Comparison of ENCODE assay signal across 8 cellular contexts in genomic region chr11:65427691-65428577, GRCh38. TPM values are rescaled to one million over a fixed set of nuclear protein-coding genes. Genes with fewer than 3 reads are reported as not detected.
DNase-seq lines count a peak whose midpoint lies in the region; ATAC-seq and TF ChIP-seq lines count a peak whose summit lies in the region.

No MANE protein-coding gene starts in this region.

- intact Hi-C loops in colonic mucosa (cut with DNase I), result no loop called here

- H3K4me3 ChIP-seq in colonic mucosa, result peak overlapping the region; percentile 72
- peak overlapping the region; percentile 93 for H3K4me3 ChIP-seq in mesodermal cell (ENCODE audit: extremely low read depth, insufficient read depth, low read length, poor library complexity, severe bottlenecking)

- H3K4me1 Mint-ChIP-seq in T-cell (peaks cover 67 to 97% (median 69%) of the 10 kb centered on the region in 3 donors), type B pancreatic cell (ENCODE audit: unreplicated experiment) (peaks cover 71% of the 10 kb centered on the region)

- peak overlapping the region; percentile 38 to 100 for H3K9ac ChIP-seq in colonic mucosa (ENCODE audit: low read depth in 2 of 2, low read length in 2 of 2)

- 79 to 89% methylated on average over 4 to 8 of the region's 11 CpGs for WGBS in mesodermal cell (ENCODE audit: insufficient coverage in 2 of 2), 2 experiments

- H3K4me1 ChIP-seq in colonic mucosa (peaks cover 5% of the 10 kb centered on the region), mesodermal cell (ENCODE audit: control insufficient read depth, insufficient read depth, low read length, poor library complexity, severe bottlenecking) (peaks cover 19% of the 10 kb centered on the region)

- peaks cover 50% of the 10 kb centered on the region for H3K36me3 Mint-ChIP-seq in T-cell
- H3K36me3 Mint-ChIP-seq in type B pancreatic cell, result peaks cover 34% of the 10 kb centered on the region

- CTCF ChIA-PET in T-cell (lab: Charles Lee), result no interaction called here

- no peak for ATAC-seq in T-cell (replicated peaks in 1 of 4)

- no peak for TF ChIP-seq CTCF in colonic mucosa (IDR thresholded peaks at IDR 0.05)
- no peak for TF ChIP-seq CTCF in type B pancreatic cell (conservative IDR thresholded peaks at IDR 0.05)

- no peaks in the 10 kb centered on the region for H3K27me3 Mint-ChIP-seq in T-cell
- H3K27me3 Mint-ChIP-seq in type B pancreatic cell, result peaks cover 33% of the 10 kb centered on the region

- H3K27me3 ChIP-seq in colonic mucosa, result no peaks in the 10 kb centered on the region

- H3K36me3 ChIP-seq in colonic mucosa, result no peaks in the 10 kb centered on the region
- peaks cover 83% of the 10 kb centered on the region for H3K36me3 ChIP-seq in mesodermal cell (ENCODE audit: control insufficient read depth, insufficient read depth, low read length)

- H3K27ac ChIP-seq in colonic mucosa (peak overlapping the region; percentile 100), mesodermal cell (ENCODE audit: low read depth, low read length, severe bottlenecking) (peak overlapping the region; percentile 19)

- H3K4me3 Mint-ChIP-seq in T-cell (peak overlapping the region; percentile 91 to 100 (median 98)), type B pancreatic cell (peak overlapping the region; percentile 88)

- POLR2A ChIA-PET in T-cell (lab: Charles Lee), result interaction anchor here in 1 of 2 donors (2.2 kb wide), 1 partner anchor 72 kb away, joined by 8 read pairs; the partner anchor contains the start of gene MALAT1

- DNase-seq in activated T-cell treated with anti-CD3 and anti-CD28 coated beads, Interleukin-2, amount 50 U/mL, for 1 hour, result peak; percentile 60
- DNase-seq in activated T-cell treated with anti-CD3 and anti-CD28 coated beads for 4 hours (no peak), T-cell (peak in 5 of 34 experiments; percentile 13 to 48 (median 29)), colonic mucosa (peak; percentile 62), type B pancreatic cell (ENCODE audit: extremely low spot score, unreplicated experiment) (peak; percentile 29), GOT3 (lab: John Stamatoyannopoulos, UW) (no peak), NCI-H524 (lab: John Stamatoyannopoulos, UW) (no peak)

- peak overlapping the region; percentile 98 to 99 for H3K27ac Mint-ChIP-seq in T-cell
- H3K27ac Mint-ChIP-seq in type B pancreatic cell, result peak overlapping the region; percentile 99

- H3K9me3 Mint-ChIP-seq in T-cell, result no peaks in the 10 kb centered on the region
- H3K9me3 Mint-ChIP-seq in type B pancreatic cell, result no peaks in the 10 kb centered on the region

- H3K9me3 ChIP-seq in colonic mucosa, result no peaks in the 10 kb centered on the region
- H3K9me3 ChIP-seq in mesodermal cell (ENCODE audit: control insufficient read depth, low read length), result no peaks in the 10 kb centered on the region

RNA-seq across cellular contexts. Expression of gene NEAT1, which starts 5.3 kb away (rescaled TPM):
- total RNA-seq in T-cell (1,000 to 10,000 TPM in 1 of 5 donors, 100 to 1,000 TPM in 4; 368 to 1,017 (median 906) TPM), colonic mucosa (100 to 1,000 TPM; 269 to 502 TPM), type B pancreatic cell (ENCODE audit: low replicate concordance) (229 and 395 TPM in 2 replicates)
- 32.4 TPM for polyA plus RNA-seq in mesodermal cell (2013, experiment 1 of 2)
- 28.8 TPM for polyA plus RNA-seq in mesodermal cell (2013, experiment 2 of 2)

RNA-seq across cellular contexts. Expression of gene FRMD8, which starts 41.5 kb away (rescaled TPM):
- total RNA-seq in T-cell (10 to 100 TPM; 35.6 to 79.1 (median 77.8) TPM), colonic mucosa (10 to 100 TPM; 30.7 to 43.9 TPM), type B pancreatic cell (ENCODE audit: low replicate concordance) (35.0 and 41.8 TPM in 2 replicates)
- 58.2 TPM for polyA plus RNA-seq in mesodermal cell (2013, experiment 1 of 2)
- polyA plus RNA-seq in mesodermal cell (2013, experiment 2 of 2), result 48.4 TPM

RNA-seq across cellular contexts. Expression of gene SLC25A45, which starts 45.5 kb away (rescaled TPM):
- total RNA-seq in T-cell (10 to 100 TPM; 18.7 to 72.2 (median 22.6) TPM), colonic mucosa (1 to 10 TPM; 4.4 to 6.9 TPM), type B pancreatic cell (ENCODE audit: low replicate concordance) (1.9 and 5.6 TPM in 2 replicates)
- 2.9 TPM for polyA plus RNA-seq in mesodermal cell (2013, experiment 1 of 2)
- polyA plus RNA-seq in mesodermal cell (2013, experiment 2 of 2), result 2.6 TPM

Comparison
In these comparisons a context has a peak if more than half of its experiments do, and no peak if none do; other contexts are left out.
1. DNase-seq: peak in activated T-cell treated with anti-CD3 and anti-CD28 coated beads, Interleukin-2, amount 50 U/mL, for 1 hour (single experiment), colonic mucosa (single experiment) and type B pancreatic cell (single experiment); none in activated T-cell treated with anti-CD3 and anti-CD28 coated beads for 4 hours (single experiment), GOT3 (single experiment) and NCI-H524 (0 of 2).